ENCODE assay signal across 6 cellular contexts in the genomic region with DNA sequence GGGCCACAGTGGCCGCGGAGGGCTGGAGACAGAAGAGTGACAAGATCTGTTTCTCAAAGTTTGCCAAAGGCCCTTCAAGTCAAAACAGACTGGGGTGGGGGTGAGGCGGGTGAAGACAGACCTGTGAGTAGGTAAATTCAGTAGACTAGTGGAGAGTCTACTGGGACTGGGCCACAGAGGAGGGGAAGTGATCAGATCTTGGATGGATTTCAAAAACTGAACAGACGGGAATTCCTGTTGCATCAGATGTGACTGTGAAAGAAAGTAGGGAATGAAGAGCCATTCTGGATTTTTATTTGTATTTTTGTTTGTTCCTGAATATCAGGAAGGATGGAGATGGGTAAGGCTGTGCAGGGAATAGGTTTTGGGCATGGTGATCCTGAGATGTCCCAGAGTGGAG. TPM values are rescaled to one million over a fixed set of nuclear protein-coding genes. Genes with fewer than 3 reads are reported as not detected.
DNase-seq lines count a peak whose midpoint lies in the region; ATAC-seq, FAIRE-seq and TF ChIP-seq lines count a peak whose summit lies in the region.
"Not testable (repeated sequence)": the region's sequence is repeated elsewhere in the genome, so short reads cannot be mapped to it uniquely, and the experiment has no call there.

No MANE protein-coding gene starts in this region.

- in situ Hi-C loops in astrocyte of the spinal cord (cut with HindIII; ENCODE audit: low sequenced_read_pairs), result not testable (repeated sequence)

- H3K9me3 ChIP-seq in A549, result peaks cover 83% of the 10 kb centered on the region
- not testable (repeated sequence) for H3K9me3 ChIP-seq in neural cell (ENCODE audit: low read length)

- not testable (repeated sequence) for TF ChIP-seq POLR2A in A549 (IDR thresholded peaks at IDR 0.05; ENCODE audit: low read length)

- TF ChIP-seq CTCF in A549 (IDR thresholded peaks at IDR 0.05); RWPE1 (conservative IDR thresholded peaks at IDR 0.05; ENCODE audit: low read depth); astrocyte of the spinal cord (IDR thresholded peaks at IDR 0.05; ENCODE audit: low read depth, low read length); neural cell (IDR thresholded peaks at IDR 0.05; ENCODE audit: poor library complexity, severe bottlenecking): not testable (repeated sequence)

- not testable (repeated sequence) for H3K27ac ChIP-seq in A549; neural cell (ENCODE audit: low read length)
- H3K27ac ChIP-seq in RWPE1, result peak overlapping the region; percentile 80; the same call in 1 of the 2 replicates

- H3K9ac ChIP-seq in neural cell (ENCODE audit: low read length), result peak overlapping the region; percentile 46

- CTCF ChIA-PET in A549 (lab: Yijun Ruan, JAX); RWPE1 (lab: Yijun Ruan, JAX): not testable (repeated sequence)

- not testable (repeated sequence) for TF ChIP-seq EP300 in A549 (IDR thresholded peaks at IDR 0.05); neural cell (conservative IDR thresholded peaks at IDR 0.05; ENCODE audit: poor library complexity, severe bottlenecking)

- H3K4me1 ChIP-seq in A549, result not testable (repeated sequence)

- intact Hi-C loops in Right ventricle myocardium superior (cut with DNase I), result not testable (repeated sequence)

- H3K36me3 ChIP-seq in neural cell (ENCODE audit: insufficient read depth, low read length), result not testable (repeated sequence)

- ATAC-seq in A549, result peak in 1 of 2 experiments; percentile 46; a peak in 3 of 6 replicates
- ATAC-seq in GM21576 (IDR thresholded peaks at IDR 0.05; ENCODE audit: unreplicated experiment), result peak; percentile 8
- ATAC-seq in Right ventricle myocardium superior (ENCODE audit: poor library complexity), result peak; percentile 18

- H3K79me2 ChIP-seq in neural cell (replicated peaks; ENCODE audit: insufficient read depth, low read length), result peaks cover 18% of the 10 kb centered on the region

- WGBS in A549 (ENCODE audit: missing lambda C conversion rate), result 17% methylated on average over 2 of the region's 4 CpGs

- H4K20me1 ChIP-seq in neural cell (ENCODE audit: insufficient read depth), result not testable (repeated sequence)

- not testable (repeated sequence) for H3F3A ChIP-seq in neural cell (ENCODE audit: insufficient read depth, low read length, poor library complexity, severe bottlenecking)

- not testable (repeated sequence) for H3K27me3 ChIP-seq in neural cell (ENCODE audit: insufficient read depth, low read depth, low read length)

- peak overlapping the region; percentile 88 for H3K4me3 ChIP-seq in A549
- peak overlapping the region; percentile 42 for H3K4me3 ChIP-seq in astrocyte of the spinal cord (ENCODE audit: low read depth, low read length)
- peak overlapping the region; percentile 75 for H3K4me3 ChIP-seq in neural cell (ENCODE audit: low read length)

- POLR2A ChIA-PET in A549 (lab: Yijun Ruan, JAX), result interaction anchor here (1.0 kb wide), 2 partner anchors 13 to 78 kb away, joined by 5 to 6 read pairs; partner anchors contain the start of genes ZNF416 and ZNF419
- POLR2A ChIA-PET in RWPE1 (lab: Yijun Ruan, JAX; ENCODE audit: low non-redundant PET), result not testable (repeated sequence)

- not testable (repeated sequence) for H3K9me2 ChIP-seq in neural cell (ENCODE audit: insufficient read depth, low read length)

- TF ChIP-seq RAD21 in A549 (conservative IDR thresholded peaks at IDR 0.05 in 1 of 2, IDR thresholded peaks at IDR 0.05 in 1 of 2); neural cell (conservative IDR thresholded peaks at IDR 0.05): not testable (repeated sequence)

- not testable (repeated sequence) for DNase-seq in A549 (ENCODE audit: low read depth in 1 of 2, low spot score in 1 of 2); RWPE1 (ENCODE audit: low spot score); Right ventricle myocardium superior
- DNase-seq in astrocyte of the spinal cord (ENCODE audit: low read depth, low spot score), result peak; percentile 49

- not testable (repeated sequence) for H2AFZ ChIP-seq in neural cell (ENCODE audit: low read depth, low read length)

- FAIRE-seq in A549 (lab: Jason Lieb, UNC), result peak; percentile 81

- peak overlapping the region; percentile 69 for H3K4me2 ChIP-seq in A549
- peak overlapping the region; percentile 48 for H3K4me2 ChIP-seq in neural cell (ENCODE audit: low read length)

RNA-seq across cellular contexts. Expression of gene ZNF773, which starts 0.7 kb away (rescaled TPM):
- polyA plus RNA-seq in A549 (2011; rRNA removed) (8.4 and 9.2 TPM in 2 replicates), A549 (2017; fragmentation: RNase III; extraction: RNeasy Plus Mini Kit Qiagen cat#74134 plus additional on column Dnase treatment) (6.0 to 6.4 TPM (median 6.1 TPM) in 3 replicates), neural cell (17.2 and 23.3 TPM in 2 replicates)
- polyA plus RNA-seq in A549 (2012; cell fraction: cytosol; rRNA removed), result 4.0 and 5.1 TPM in 2 replicates
- 7.2 and 12.2 TPM in 2 replicates for polyA plus RNA-seq in A549 (2012; cell fraction: nucleus; rRNA removed)
- 10.9 and 12.9 TPM in 2 replicates for polyA minus RNA-seq in A549 (2011; rRNA and poly(A)+ RNA removed)
- total RNA-seq in Right ventricle myocardium superior, result 3.9 TPM
- 39.7 and 52.9 TPM in 2 replicates for polyA minus RNA-seq in neural cell

RNA-seq across cellular contexts. Expression of gene ZNF419, which starts 12.8 kb away (rescaled TPM):
- polyA plus RNA-seq in A549 (2011; rRNA removed), result 11.8 and 12.1 TPM in 2 replicates
- polyA plus RNA-seq in A549 (2012; cell fraction: cytosol; rRNA removed), result 4.7 and 6.9 TPM in 2 replicates
- polyA plus RNA-seq in A549 (2012; cell fraction: nucleus; rRNA removed), result 7.6 and 8.6 TPM in 2 replicates
- 8.0 to 9.0 TPM (median 8.2 TPM) in 3 replicates for polyA plus RNA-seq in A549 (2017; fragmentation: RNase III; extraction: RNeasy Plus Mini Kit Qiagen cat#74134 plus additional on column Dnase treatment)
- 9.6 and 10.1 TPM in 2 replicates for polyA minus RNA-seq in A549 (2011; rRNA and poly(A)+ RNA removed)
- total RNA-seq in Right ventricle myocardium superior, result 7.7 TPM
- 34.5 and 46.3 TPM in 2 replicates for polyA plus RNA-seq in neural cell
- polyA minus RNA-seq in neural cell, result 39.0 and 44.2 TPM in 2 replicates

RNA-seq across cellular contexts. Expression of gene ZNF772, which starts 23.0 kb away (rescaled TPM):
- 3.2 and 3.6 TPM in 2 replicates for polyA plus RNA-seq in A549 (2011; rRNA removed)
- 0.57 and 0.89 TPM in 2 replicates for polyA plus RNA-seq in A549 (2012; cell fraction: cytosol; rRNA removed)
- 0.48 and 0.58 TPM in 2 replicates for polyA plus RNA-seq in A549 (2012; cell fraction: nucleus; rRNA removed)
- 2.0 to 2.3 TPM (median 2.3 TPM) in 3 replicates for polyA plus RNA-seq in A549 (2017; fragmentation: RNase III; extraction: RNeasy Plus Mini Kit Qiagen cat#74134 plus additional on column Dnase treatment)
- polyA minus RNA-seq in A549 (2011; rRNA and poly(A)+ RNA removed), result 5.1 and 6.9 TPM in 2 replicates
- total RNA-seq in Right ventricle myocardium superior, result 21.4 TPM
- 24.0 and 29.7 TPM in 2 replicates for polyA plus RNA-seq in neural cell
- polyA minus RNA-seq in neural cell, result 122 and 124 TPM in 2 replicates

RNA-seq across cellular contexts. Expression of gene ZNF549, which starts 26.8 kb away (rescaled TPM):
- polyA plus RNA-seq in A549 (2011; rRNA removed), result 3.7 and 3.9 TPM in 2 replicates
- 0.75 and 0.88 TPM in 2 replicates for polyA plus RNA-seq in A549 (2012; cell fraction: cytosol; rRNA removed)
- polyA plus RNA-seq in A549 (2012; cell fraction: nucleus; rRNA removed), result 0.86 TPM in 2 replicates
- 1.7 to 1.8 TPM (median 1.8 TPM) in 3 replicates for polyA plus RNA-seq in A549 (2017; fragmentation: RNase III; extraction: RNeasy Plus Mini Kit Qiagen cat#74134 plus additional on column Dnase treatment)
- 3.6 and 4.3 TPM in 2 replicates for polyA minus RNA-seq in A549 (2011; rRNA and poly(A)+ RNA removed)
- total RNA-seq in Right ventricle myocardium superior, result 4.2 TPM
- 17.9 and 24.0 TPM in 2 replicates for polyA plus RNA-seq in neural cell
- polyA minus RNA-seq in neural cell, result 31.4 and 34.2 TPM in 2 replicates

RNA-seq across cellular contexts. Expression of gene VN1R1, which starts 43.5 kb away (rescaled TPM):
- polyA plus RNA-seq in A549 (2011; rRNA removed) (0.19 and 0.30 TPM in 2 replicates), A549 (2017; fragmentation: RNase III; extraction: RNeasy Plus Mini Kit Qiagen cat#74134 plus additional on column Dnase treatment) (0.04 to 0.16 TPM (median 0.05 TPM) in 3 replicates), neural cell (5.4 and 6.2 TPM in 2 replicates)
- polyA plus RNA-seq in A549 (2012; cell fraction: cytosol; rRNA removed), result 0.05 TPM in 1 of 2 replicates, not detected in the other
- polyA plus RNA-seq in A549 (2012; cell fraction: nucleus; rRNA removed), result 0.04 and 0.11 TPM in 2 replicates
- polyA minus RNA-seq in A549 (2011; rRNA and poly(A)+ RNA removed), result not detected in 2 replicates
- total RNA-seq in Right ventricle myocardium superior, result 3.7 TPM
- polyA minus RNA-seq in neural cell, result 8.5 and 9.4 TPM in 2 replicates
